21 cellular contexts compared by ENCODE assay signal in the genomic region with DNA sequence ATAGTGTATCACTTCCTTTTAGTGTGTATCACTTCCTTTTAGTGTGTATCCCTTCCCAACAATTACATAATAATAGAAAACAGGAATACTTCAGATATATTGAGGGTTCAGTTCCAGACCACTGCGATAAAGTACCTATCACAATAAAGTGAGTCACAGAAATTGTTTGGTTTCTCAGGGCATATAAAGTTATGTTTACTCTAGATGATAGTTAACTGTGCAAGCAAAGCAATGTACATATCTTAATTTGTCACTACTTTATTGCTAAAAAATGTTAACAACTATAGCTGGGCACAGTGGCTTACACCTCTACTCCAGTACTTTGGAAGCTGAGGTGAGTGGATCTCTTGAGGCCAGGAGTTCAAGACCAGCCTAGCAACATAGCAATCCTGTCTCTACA.
"Had no signal": no experiment of that assay in that cellular context is flagged by ENCODE, and none has a peak within 500 bp of the region (broad histone marks: within the 10 kb centered on the region; RNA-seq: fewer than 3 reads in every experiment).

No MANE protein-coding gene starts in this region.

- H3K27me3 ChIP-seq: dorsolateral prefrontal cortex, esophagus muscularis mucosa, gastroesophageal sphincter, heart right ventricle, left lung had no signal

- DNase-seq: dermis blood vessel endothelial cell; dorsolateral prefrontal cortex; effector CD4-positive, alpha-beta T cell; effector memory CD4-positive, alpha-beta T cell; foreskin keratinocyte; glutamatergic neuron; head of caudate nucleus; heart right ventricle; hypothalamus; immature natural killer cell; islet precursor cell; kidney; kidney glomerular epithelial cell; left lung; left ventricle myocardium superior; lower lobe of right lung; mesenchymal stem cell; naive thymus-derived CD4-positive, alpha-beta T cell had no signal

- ATAC-seq: foreskin keratinocyte; gastroesophageal sphincter; heart right ventricle; left lung; left ventricle myocardium superior; lower lobe of right lung; naive thymus-derived CD4-positive, alpha-beta T cell had no signal

- H3K4me1 ChIP-seq: esophagus muscularis mucosa, foreskin keratinocyte, gastroesophageal sphincter, heart right ventricle, left lung, lower lobe of right lung had no signal

- H3K27ac ChIP-seq: coronary artery, dorsolateral prefrontal cortex, esophagus muscularis mucosa, foreskin keratinocyte, gastroesophageal sphincter, heart right ventricle, left lung, lower lobe of right lung had no signal

- H3K4me3 ChIP-seq: coronary artery, dorsolateral prefrontal cortex, esophagus muscularis mucosa, gastroesophageal sphincter, heart right ventricle, left lung, lower lobe of right lung had no signal

- H3K36me3 ChIP-seq: esophagus muscularis mucosa, gastroesophageal sphincter, heart right ventricle, left lung, lower lobe of right lung had no signal
